Comparison of ENCODE assay signal across 1 cellular context in genomic region chr4:143869925-143870324, GRCh38. TPM values are rescaled to one million over a fixed set of nuclear protein-coding genes. Genes with fewer than 3 reads are reported as not detected.
"Had no signal": no experiment of that assay in that cellular context is flagged by ENCODE, and none has a peak within 500 bp of the region (broad histone marks: within the 10 kb centered on the region; RNA-seq: fewer than 3 reads in every experiment).

No MANE protein-coding gene starts in this region.

RNA-seq across cellular contexts. Expression of gene GYPE, which starts 35.4 kb away (rescaled TPM):
- total RNA-seq: G401 had no signal
